In genomic region chr1:150567717-150568561, GRCh38 we compare ENCODE assay signal across 1 cellular context.
TF ChIP-seq lines count a peak whose summit lies in the region.

No MANE protein-coding gene starts in this region.

TF ChIP-seq in HEK293, 187 proteins besides CTCF, POLR2A, EP300 and RAD21 (continued from another document):
- TF ChIP-seq IKZF3 (tag by site-specific recombination; IDR thresholded peaks at IDR 0.05) (peak; percentile 56; the same call in 1 of the 2 replicates), ZBTB20 (tag by site-specific recombination; IDR thresholded peaks at IDR 0.05) (peak; percentile 97), ZNF140 (tag by site-specific recombination; IDR thresholded peaks at IDR 0.05) (no peak), ZNF324 (tag by site-specific recombination; IDR thresholded peaks at IDR 0.05) (no peak), BCL11A (tag by site-specific recombination; IDR thresholded peaks at IDR 0.05; ENCODE audit: low read depth) (0 out of 2 replicates have a peak, but pooled peaks have one; percentile 20), KLF10 (tag by site-specific recombination; IDR thresholded peaks at IDR 0.05) (no peak; the same call in 1 of the 2 replicates), ZNF114 (tag by site-specific recombination; IDR thresholded peaks at IDR 0.05) (no peak), ZBTB8A (tag by site-specific recombination; IDR thresholded peaks at IDR 0.05) (peak; percentile 50), SP7 (tag by site-specific recombination; IDR thresholded peaks at IDR 0.05) (peak; percentile 71), ZNF629 (tag by site-specific recombination; IDR thresholded peaks at IDR 0.05) (peak; percentile 69), ZNF121 (tag by site-specific recombination; IDR thresholded peaks at IDR 0.05) (no peak), KLF8 (tag by site-specific recombination; IDR thresholded peaks at IDR 0.05) (peak; percentile 65), ZXDB (tag by site-specific recombination; IDR thresholded peaks at IDR 0.05) (0 out of 2 replicates have a peak, but pooled peaks have one; percentile 12), INSM2 (tag by site-specific recombination; IDR thresholded peaks at IDR 0.05) (no peak), GLIS2 (tag by site-specific recombination; IDR thresholded peaks at IDR 0.05) (peak; percentile 90), ZNF394 (tag by site-specific recombination; IDR thresholded peaks at IDR 0.05; ENCODE audit: borderline replicate concordance) (peak; percentile 26; the same call in 1 of the 2 replicates), ZBTB48 (tag by site-specific recombination; IDR thresholded peaks at IDR 0.05) (peak; percentile 50; the same call in 1 of the 2 replicates), ZFHX2 (tag by site-specific recombination; conservative IDR thresholded peaks at IDR 0.05) (peak; percentile 60), ZNF600 (tag by site-specific recombination; IDR thresholded peaks at IDR 0.05) (peak; percentile 78), ZNF366 (tag by site-specific recombination; conservative IDR thresholded peaks at IDR 0.05) (peak; percentile 22; the same call in 1 of the 2 replicates), TRIM28 (IDR thresholded peaks at IDR 0.05; ENCODE audit: borderline replicate concordance, low read length) (peak; percentile 60; the same call in 1 of the 2 replicates)
- TF ChIP-seq, protein P1, sequence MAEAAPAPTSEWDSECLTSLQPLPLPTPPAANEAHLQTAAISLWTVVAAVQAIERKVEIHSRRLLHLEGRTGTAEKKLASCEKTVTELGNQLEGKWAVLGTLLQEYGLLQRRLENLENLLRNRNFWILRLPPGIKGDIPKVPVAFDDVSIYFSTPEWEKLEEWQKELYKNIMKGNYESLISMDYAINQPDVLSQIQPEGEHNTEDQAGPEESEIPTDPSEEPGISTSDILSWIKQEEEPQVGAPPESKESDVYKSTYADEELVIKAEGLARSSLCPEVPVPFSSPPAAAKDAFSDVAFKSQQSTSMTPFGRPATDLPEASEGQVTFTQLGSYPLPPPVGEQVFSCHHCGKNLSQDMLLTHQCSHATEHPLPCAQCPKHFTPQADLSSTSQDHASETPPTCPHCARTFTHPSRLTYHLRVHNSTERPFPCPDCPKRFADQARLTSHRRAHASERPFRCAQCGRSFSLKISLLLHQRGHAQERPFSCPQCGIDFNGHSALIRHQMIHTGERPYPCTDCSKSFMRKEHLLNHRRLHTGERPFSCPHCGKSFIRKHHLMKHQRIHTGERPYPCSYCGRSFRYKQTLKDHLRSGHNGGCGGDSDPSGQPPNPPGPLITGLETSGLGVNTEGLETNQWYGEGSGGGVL (tag by site-specific recombination; IDR thresholded peaks at IDR 0.05) = peak; percentile 20; the same call in 1 of the 2 replicates
- TF ChIP-seq, protein P2, sequence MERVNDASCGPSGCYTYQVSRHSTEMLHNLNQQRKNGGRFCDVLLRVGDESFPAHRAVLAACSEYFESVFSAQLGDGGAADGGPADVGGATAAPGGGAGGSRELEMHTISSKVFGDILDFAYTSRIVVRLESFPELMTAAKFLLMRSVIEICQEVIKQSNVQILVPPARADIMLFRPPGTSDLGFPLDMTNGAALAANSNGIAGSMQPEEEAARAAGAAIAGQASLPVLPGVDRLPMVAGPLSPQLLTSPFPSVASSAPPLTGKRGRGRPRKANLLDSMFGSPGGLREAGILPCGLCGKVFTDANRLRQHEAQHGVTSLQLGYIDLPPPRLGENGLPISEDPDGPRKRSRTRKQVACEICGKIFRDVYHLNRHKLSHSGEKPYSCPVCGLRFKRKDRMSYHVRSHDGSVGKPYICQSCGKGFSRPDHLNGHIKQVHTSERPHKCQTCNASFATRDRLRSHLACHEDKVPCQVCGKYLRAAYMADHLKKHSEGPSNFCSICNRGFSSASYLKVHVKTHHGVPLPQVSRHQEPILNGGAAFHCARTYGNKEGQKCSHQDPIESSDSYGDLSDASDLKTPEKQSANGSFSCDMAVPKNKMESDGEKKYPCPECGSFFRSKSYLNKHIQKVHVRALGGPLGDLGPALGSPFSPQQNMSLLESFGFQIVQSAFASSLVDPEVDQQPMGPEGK (tag by site-specific recombination; IDR thresholded peaks at IDR 0.05) = peak; percentile 98
